ENCODE assay signal across 22 cellular contexts in genomic region chr5:80210014-80210413, GRCh38. TPM values are rescaled to one million over a fixed set of nuclear protein-coding genes. Genes with fewer than 3 reads are reported as not detected.
A peak's percentile ranks its signal among the peaks of the same experiment; 100 is the strongest.
DNase-seq lines count a peak whose midpoint lies in the region; ATAC-seq and TF ChIP-seq lines count a peak whose summit lies in the region.
"Had no signal": no experiment of that assay in that cellular context is flagged by ENCODE, and none has a peak within 500 bp of the region (broad histone marks: within the 10 kb centered on the region; RNA-seq: fewer than 3 reads in every experiment).

No MANE protein-coding gene starts in this region.

- H3K4me1 ChIP-seq in DND-41 (ENCODE audit: insufficient read depth, low read length) = no peaks in the 10 kb centered on the region

- ATAC-seq in activated T-cell treated with anti-CD3 and anti-CD28 coated beads, Interleukin-2, amount 50 U/mL, for 4 hours = no peak
- ATAC-seq in DND-41 (ENCODE audit: insufficient read depth, low read depth) = no peak
- no peak for ATAC-seq in activated T-helper 17 cell treated with anti-CD3 and anti-CD28 coated beads, Interleukin-2, amount 50 U/mL, for 72 hours (replicated peaks)
- peak in 1 of 2 donors; percentile 21 for ATAC-seq in naive thymus-derived CD8-positive, alpha-beta T cell
- ATAC-seq in GM18511 (IDR thresholded peaks at IDR 0.05; ENCODE audit: unreplicated experiment) = no peak
- ATAC-seq: effector memory CD8-positive, alpha-beta T cell; K562; natural killer cell had no signal

- POLR2A ChIA-PET in naive thymus-derived CD8-positive, alpha-beta T cell (lab: Charles Lee) = interaction anchor here (1.0 to 11.7 kb wide), 5 partner anchors 9 to 46 kb away, joined by 3 to 109 read pairs (median 18); partner anchors contain the start of gene SERINC5

- no peaks in the 10 kb centered on the region for H3K9me3 Mint-ChIP-seq in activated T-cell treated with anti-CD3 and anti-CD28 coated beads, Interleukin-2, amount 50 U/mL, for 4 hours
- no peaks in the 10 kb centered on the region for H3K9me3 Mint-ChIP-seq in activated T-helper 17 cell treated with anti-CD3 and anti-CD28 coated beads, Interleukin-2, amount 50 U/mL, for 72 hours
- H3K9me3 Mint-ChIP-seq in naive thymus-derived CD8-positive, alpha-beta T cell = no peaks in the 10 kb centered on the region
- H3K9me3 Mint-ChIP-seq: effector memory CD8-positive, alpha-beta T cell; natural killer cell; T-helper 1 cell treated with Interleukin-12 subunit alpha and Interleukin-12 subunit beta and Interleukin-4 antibody, amounts not matched to agents 30 μg/mL and 1 μg/mL, for 36 hours had no signal

- DNase-seq in activated T-cell treated with anti-CD3 and anti-CD28 coated beads, Interleukin-2, amount 50 U/mL, for 4 hours = no peak
- DNase-seq in activated T-cell treated with anti-CD3 and anti-CD28 coated beads, Interleukin-2, amount 50 U/mL, for 48 hours = no peak
- DNase-seq in DND-41 (no peak), GM19240 (ENCODE audit: insufficient read length, low spot score) (no peak), retina (no peak)
- no peak for DNase-seq in naive thymus-derived CD8-positive, alpha-beta T cell
- DNase-seq: activated gamma-delta T cell treated with Interleukin-2 at 50 U/mL for 16 hours; DMS153; effector memory CD8-positive, alpha-beta T cell; mesenchymal stem cell; natural killer cell; NCI-H1694; posterior cingulate gyrus; SJCRH30; thyroid gland had no signal

- peaks cover 15% of the 10 kb centered on the region for H3K36me3 Mint-ChIP-seq in activated T-cell treated with anti-CD3 and anti-CD28 coated beads, Interleukin-2, amount 50 U/mL, for 4 hours (ENCODE audit: insufficient read depth)
- H3K36me3 Mint-ChIP-seq in activated T-helper 17 cell treated with anti-CD3 and anti-CD28 coated beads, Interleukin-2, amount 50 U/mL, for 72 hours (ENCODE audit: low read depth) = peaks cover 63% of the 10 kb centered on the region
- peaks cover under 1 to 43% (median 1%) of the 10 kb centered on the region in 3 donors for H3K36me3 Mint-ChIP-seq in naive thymus-derived CD8-positive, alpha-beta T cell
- H3K36me3 Mint-ChIP-seq: natural killer cell had no signal

- H3K27me3 ChIP-seq in DND-41 (ENCODE audit: insufficient read depth, low read length, poor library complexity) = no peaks in the 10 kb centered on the region
- H3K27me3 ChIP-seq: BLaER1, SJCRH30, thyroid gland had no signal

- H3K4me3 ChIP-seq in DND-41 (ENCODE audit: low read depth in 1 of 2, low read length in 2 of 2) = no peak overlapping the region
- H3K4me3 ChIP-seq: BLaER1, K562, SJCRH30, thyroid gland had no signal

- H3K27ac ChIP-seq in DND-41 (ENCODE audit: low read length) = 0 out of 2 replicates have a peak overlapping the region, but pooled peaks have one; percentile 19
- H3K27ac ChIP-seq: BLaER1, SJCRH30, thyroid gland, VCaP had no signal

- H4K20me1 ChIP-seq in DND-41 (ENCODE audit: insufficient read depth, low read length) = peaks cover 19% of the 10 kb centered on the region

- H3K9me3 ChIP-seq in DND-41 (ENCODE audit: insufficient read depth, low read length, severe bottlenecking) = peaks cover 11% of the 10 kb centered on the region
- H3K9me3 ChIP-seq: thyroid gland had no signal

- TF ChIP-seq CTCF in DND-41 (IDR thresholded peaks at IDR 0.05; ENCODE audit: borderline replicate concordance, extremely low read depth, low read length, poor library complexity, severe bottlenecking) = no peak

- H3K36me3 ChIP-seq in DND-41 (ENCODE audit: insufficient read depth, low read length) = peaks cover 25% of the 10 kb centered on the region
- H3K36me3 ChIP-seq: SJCRH30, thyroid gland had no signal

- H3K9ac ChIP-seq in DND-41 (ENCODE audit: low read depth, low read length) = no peak overlapping the region
- H3K9ac ChIP-seq: BLaER1 had no signal

- no peak overlapping the region for H3K4me2 ChIP-seq in DND-41 (ENCODE audit: insufficient read depth, low read length)
- H3K4me2 ChIP-seq: BLaER1 had no signal

- peak overlapping the region; percentile 40 for H3K27ac Mint-ChIP-seq in activated T-helper 17 cell treated with anti-CD3 and anti-CD28 coated beads, Interleukin-2, amount 50 U/mL, for 72 hours
- H3K27ac Mint-ChIP-seq in naive thymus-derived CD8-positive, alpha-beta T cell = peak overlapping the region; percentile 60 to 96 (median 88)
- H3K27ac Mint-ChIP-seq: natural killer cell; T-helper 1 cell treated with Interleukin-12 subunit alpha and Interleukin-12 subunit beta and Interleukin-4 antibody, amounts not matched to agents 30 μg/mL and 1 μg/mL, for 36 hours had no signal

- peak overlapping the region; percentile 67 for H3K4me3 Mint-ChIP-seq in activated T-cell treated with anti-CD3 and anti-CD28 coated beads, Interleukin-2, amount 50 U/mL, for 4 hours
- peak overlapping the region; percentile 75 for H3K4me3 Mint-ChIP-seq in activated T-helper 17 cell treated with anti-CD3 and anti-CD28 coated beads, Interleukin-2, amount 50 U/mL, for 72 hours
- peak overlapping the region; percentile 45 to 86 (median 68) for H3K4me3 Mint-ChIP-seq in naive thymus-derived CD8-positive, alpha-beta T cell
- H3K4me3 Mint-ChIP-seq: brain; effector memory CD8-positive, alpha-beta T cell; natural killer cell; T-helper 1 cell treated with Interleukin-12 subunit alpha and Interleukin-12 subunit beta and Interleukin-4 antibody, amounts not matched to agents 30 μg/mL and 1 μg/mL, for 36 hours had no signal

- H2AFZ ChIP-seq in DND-41 (ENCODE audit: low read depth, low read length) = no peak overlapping the region

- H3K4me1 Mint-ChIP-seq in activated T-cell treated with anti-CD3 and anti-CD28 coated beads, Interleukin-2, amount 50 U/mL, for 4 hours (ENCODE audit: low read depth) = peaks cover 96% of the 10 kb centered on the region
- H3K4me1 Mint-ChIP-seq in activated T-helper 17 cell treated with anti-CD3 and anti-CD28 coated beads, Interleukin-2, amount 50 U/mL, for 72 hours = peaks cover 66% of the 10 kb centered on the region
- H3K4me1 Mint-ChIP-seq in naive thymus-derived CD8-positive, alpha-beta T cell = peaks cover 55 to 96% (median 96%) of the 10 kb centered on the region in 4 donors

- no peaks in the 10 kb centered on the region for H3K27me3 Mint-ChIP-seq in activated T-cell treated with anti-CD3 and anti-CD28 coated beads, Interleukin-2, amount 50 U/mL, for 4 hours (ENCODE audit: low read depth)
- no peaks in the 10 kb centered on the region for H3K27me3 Mint-ChIP-seq in activated T-helper 17 cell treated with anti-CD3 and anti-CD28 coated beads, Interleukin-2, amount 50 U/mL, for 72 hours
- H3K27me3 Mint-ChIP-seq in naive thymus-derived CD8-positive, alpha-beta T cell = no peaks in the 10 kb centered on the region
- H3K27me3 Mint-ChIP-seq: brain; effector memory CD8-positive, alpha-beta T cell had no signal

- peaks cover 94% of the 10 kb centered on the region for H3K79me2 ChIP-seq in DND-41 (ENCODE audit: insufficient read depth, low read length)

RNA-seq across cellular contexts. Expression of gene SERINC5, which starts 45.8 kb away (rescaled TPM):
- total RNA-seq in activated T-cell treated with anti-CD3 and anti-CD28 coated beads, Interleukin-2, amount 50 U/mL, for 4 hours = 10 to 100 TPM; 18.0 to 21.5 (median 21.1) TPM
- total RNA-seq in activated T-helper 17 cell treated with anti-CD3 and anti-CD28 coated beads, Interleukin-2, amount 50 U/mL, for 72 hours = 10 to 100 TPM; 50.7 to 76.7 TPM
- total RNA-seq in naive thymus-derived CD8-positive, alpha-beta T cell = 100 to 1,000 TPM; 182 to 186 TPM
- polyA plus RNA-seq in naive thymus-derived CD8-positive, alpha-beta T cell = 10 to 100 TPM; 21.8 to 30.6 (median 24.1) TPM
